ENCODE assay signal across 1 cellular context in the genomic region with DNA sequence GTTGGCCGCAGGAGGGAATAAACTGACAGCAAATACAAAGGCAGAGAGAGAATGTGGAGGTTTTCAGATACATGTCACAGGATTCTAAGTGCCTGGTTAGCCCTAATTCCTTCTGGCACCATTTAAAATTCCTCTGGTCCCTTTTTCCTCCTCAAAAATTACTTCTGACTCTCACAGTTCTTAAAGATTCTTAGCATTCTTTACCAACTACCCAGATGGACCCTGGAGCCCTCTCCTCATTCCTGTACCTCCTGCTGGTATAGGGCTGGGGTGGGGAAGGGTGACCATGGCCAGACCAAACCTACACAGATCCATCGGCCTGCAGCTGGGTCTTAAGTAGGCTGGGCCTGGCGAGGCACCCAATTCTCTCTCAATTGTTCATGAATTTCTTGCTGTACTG.
TF ChIP-seq lines count a peak whose summit lies in the region.

No MANE protein-coding gene starts in this region.

TF ChIP-seq in HepG2, 621 proteins besides CTCF, POLR2A, EP300 and RAD21:
- TF ChIP-seq, protein P1, sequence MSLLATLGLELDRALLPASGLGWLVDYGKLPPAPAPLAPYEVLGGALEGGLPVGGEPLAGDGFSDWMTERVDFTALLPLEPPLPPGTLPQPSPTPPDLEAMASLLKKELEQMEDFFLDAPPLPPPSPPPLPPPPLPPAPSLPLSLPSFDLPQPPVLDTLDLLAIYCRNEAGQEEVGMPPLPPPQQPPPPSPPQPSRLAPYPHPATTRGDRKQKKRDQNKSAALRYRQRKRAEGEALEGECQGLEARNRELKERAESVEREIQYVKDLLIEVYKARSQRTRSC (CRISPR knock-in tag; IDR thresholded peaks at IDR 0.05; ENCODE audit: low read depth), result no peak
- TF ChIP-seq MAFK (conservative IDR thresholded peaks at IDR 0.05 in 1 of 2, IDR thresholded peaks at IDR 0.05 in 1 of 2; ENCODE audit: low read length in 2 of 2), result no peak
- no peak for TF ChIP-seq MAZ (IDR thresholded peaks at IDR 0.05; ENCODE audit: borderline replicate concordance, low read depth, low read length)
- no peak for TF ChIP-seq MAZ (CRISPR knock-in tag; IDR thresholded peaks at IDR 0.05; ENCODE audit: low read depth)
- TF ChIP-seq, protein P2, sequence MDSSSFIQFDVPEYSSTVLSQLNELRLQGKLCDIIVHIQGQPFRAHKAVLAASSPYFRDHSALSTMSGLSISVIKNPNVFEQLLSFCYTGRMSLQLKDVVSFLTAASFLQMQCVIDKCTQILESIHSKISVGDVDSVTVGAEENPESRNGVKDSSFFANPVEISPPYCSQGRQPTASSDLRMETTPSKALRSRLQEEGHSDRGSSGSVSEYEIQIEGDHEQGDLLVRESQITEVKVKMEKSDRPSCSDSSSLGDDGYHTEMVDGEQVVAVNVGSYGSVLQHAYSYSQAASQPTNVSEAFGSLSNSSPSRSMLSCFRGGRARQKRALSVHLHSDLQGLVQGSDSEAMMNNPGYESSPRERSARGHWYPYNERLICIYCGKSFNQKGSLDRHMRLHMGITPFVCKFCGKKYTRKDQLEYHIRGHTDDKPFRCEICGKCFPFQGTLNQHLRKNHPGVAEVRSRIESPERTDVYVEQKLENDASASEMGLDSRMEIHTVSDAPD (CRISPR knock-in tag; IDR thresholded peaks at IDR 0.05), result no peak
- TF ChIP-seq, protein P3, sequence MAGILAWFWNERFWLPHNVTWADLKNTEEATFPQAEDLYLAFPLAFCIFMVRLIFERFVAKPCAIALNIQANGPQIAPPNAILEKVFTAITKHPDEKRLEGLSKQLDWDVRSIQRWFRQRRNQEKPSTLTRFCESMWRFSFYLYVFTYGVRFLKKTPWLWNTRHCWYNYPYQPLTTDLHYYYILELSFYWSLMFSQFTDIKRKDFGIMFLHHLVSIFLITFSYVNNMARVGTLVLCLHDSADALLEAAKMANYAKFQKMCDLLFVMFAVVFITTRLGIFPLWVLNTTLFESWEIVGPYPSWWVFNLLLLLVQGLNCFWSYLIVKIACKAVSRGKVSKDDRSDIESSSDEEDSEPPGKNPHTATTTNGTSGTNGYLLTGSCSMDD (CRISPR knock-in tag; IDR thresholded peaks at IDR 0.05), result no peak
- TF ChIP-seq, protein P4, sequence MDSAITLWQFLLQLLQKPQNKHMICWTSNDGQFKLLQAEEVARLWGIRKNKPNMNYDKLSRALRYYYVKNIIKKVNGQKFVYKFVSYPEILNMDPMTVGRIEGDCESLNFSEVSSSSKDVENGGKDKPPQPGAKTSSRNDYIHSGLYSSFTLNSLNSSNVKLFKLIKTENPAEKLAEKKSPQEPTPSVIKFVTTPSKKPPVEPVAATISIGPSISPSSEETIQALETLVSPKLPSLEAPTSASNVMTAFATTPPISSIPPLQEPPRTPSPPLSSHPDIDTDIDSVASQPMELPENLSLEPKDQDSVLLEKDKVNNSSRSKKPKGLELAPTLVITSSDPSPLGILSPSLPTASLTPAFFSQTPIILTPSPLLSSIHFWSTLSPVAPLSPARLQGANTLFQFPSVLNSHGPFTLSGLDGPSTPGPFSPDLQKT (CRISPR knock-in tag; IDR thresholded peaks at IDR 0.05; ENCODE audit: borderline replicate concordance), result no peak
- no peak for TF ChIP-seq KLF12 (CRISPR knock-in tag; IDR thresholded peaks at IDR 0.05; ENCODE audit: borderline replicate concordance)
- no peak for TF ChIP-seq EHMT2 (IDR thresholded peaks at IDR 0.05; ENCODE audit: borderline replicate concordance, low read depth, low read length)
- no peak for TF ChIP-seq ZNF598 (CRISPR knock-in tag; IDR thresholded peaks at IDR 0.05; ENCODE audit: borderline replicate concordance)
- TF ChIP-seq ARHGAP35 (CRISPR knock-in tag; IDR thresholded peaks at IDR 0.05; ENCODE audit: borderline replicate concordance), result no peak
- TF ChIP-seq, protein P5, sequence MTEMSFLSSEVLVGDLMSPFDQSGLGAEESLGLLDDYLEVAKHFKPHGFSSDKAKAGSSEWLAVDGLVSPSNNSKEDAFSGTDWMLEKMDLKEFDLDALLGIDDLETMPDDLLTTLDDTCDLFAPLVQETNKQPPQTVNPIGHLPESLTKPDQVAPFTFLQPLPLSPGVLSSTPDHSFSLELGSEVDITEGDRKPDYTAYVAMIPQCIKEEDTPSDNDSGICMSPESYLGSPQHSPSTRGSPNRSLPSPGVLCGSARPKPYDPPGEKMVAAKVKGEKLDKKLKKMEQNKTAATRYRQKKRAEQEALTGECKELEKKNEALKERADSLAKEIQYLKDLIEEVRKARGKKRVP (CRISPR knock-in tag; IDR thresholded peaks at IDR 0.05), result no peak
- TF ChIP-seq ZSCAN31 (CRISPR knock-in tag; IDR thresholded peaks at IDR 0.05; ENCODE audit: low read depth), result no peak
